Comparison of ENCODE assay signal across 9 cellular contexts in genomic region chr19:35029737-35030256, GRCh38. TPM values are rescaled to one million over a fixed set of nuclear protein-coding genes. Genes with fewer than 3 reads are reported as not detected.
DNase-seq lines count a peak whose midpoint lies in the region; ATAC-seq and TF ChIP-seq lines count a peak whose summit lies in the region.
"Had no signal": no experiment of that assay in that cellular context is flagged by ENCODE, and none has a peak within 500 bp of the region (broad histone marks: within the 10 kb centered on the region; RNA-seq: fewer than 3 reads in every experiment).

No MANE protein-coding gene starts in this region.

- 0 out of 2 replicates have a peak, but pooled peaks cover 4% of the 10 kb centered on the region for H3K4me1 ChIP-seq in PC-3 (ENCODE audit: insufficient read depth, low read length)

- H3K27ac ChIP-seq in PC-3 (ENCODE audit: low read length) = no peak overlapping the region

- no peak for DNase-seq in Calu3
- DNase-seq in PC-3 = no peak
- DNase-seq in epithelial cell of proximal tubule (ENCODE audit: low read depth) = no peak
- DNase-seq in progenitor cell of endocrine pancreas (ENCODE audit: low spot score, unreplicated experiment) = no peak
- DNase-seq in SKM-1 (lab: John Stamatoyannopoulos, UW; ENCODE audit: unreplicated experiment) = no peak
- no peak for DNase-seq in OCI-M2 (lab: John Stamatoyannopoulos, UW; ENCODE audit: unreplicated experiment)

- peak overlapping the region; percentile 9 for H3K4me3 Mint-ChIP-seq in Calu3 (ENCODE audit: low read depth, unreplicated experiment)
- H3K4me3 Mint-ChIP-seq in progenitor cell of endocrine pancreas (ENCODE audit: low read depth) = peak overlapping the region; percentile 21

- peak overlapping the region; percentile 48; the same call in 1 of the 2 replicates for H2AFZ ChIP-seq in PC-3 (ENCODE audit: low read length)

- no peaks in the 10 kb centered on the region for H3K9me2 ChIP-seq in PC-3 (replicated peaks; ENCODE audit: low read length)

- peaks cover 38% of the 10 kb centered on the region for H3K36me3 Mint-ChIP-seq in Calu3 (ENCODE audit: insufficient read depth, unreplicated experiment)
- peaks cover 11% of the 10 kb centered on the region for H3K36me3 Mint-ChIP-seq in progenitor cell of endocrine pancreas (ENCODE audit: insufficient read depth)

- no peak overlapping the region for H3K9ac ChIP-seq in PC-3 (ENCODE audit: low read length)

- peaks cover 42% of the 10 kb centered on the region for H3K27me3 Mint-ChIP-seq in Calu3 (ENCODE audit: unreplicated experiment)
- H3K27me3 Mint-ChIP-seq in progenitor cell of endocrine pancreas = peaks cover 44% of the 10 kb centered on the region

- BruUV-seq in Calu3 (replicated peaks; lab: Mats Ljungman, UMichigan) = no TSS peak
- no TSS peak for BruUV-seq in PC-3 (replicated peaks; lab: Mats Ljungman, UMichigan)

- peaks cover 10% of the 10 kb centered on the region for H3K4me1 Mint-ChIP-seq in Calu3 (ENCODE audit: low read depth, unreplicated experiment)
- peaks cover 6% of the 10 kb centered on the region for H3K4me1 Mint-ChIP-seq in progenitor cell of endocrine pancreas (ENCODE audit: low read depth)

- H3K9me3 ChIP-seq in PC-3 (ENCODE audit: low read length) = no peaks in the 10 kb centered on the region

- peaks cover 3% of the 10 kb centered on the region; the same call in 1 of the 2 replicates for H3K36me3 ChIP-seq in PC-3 (ENCODE audit: low read depth, low read length)

- H3F3A ChIP-seq in PC-3 (ENCODE audit: low read length, unreplicated experiment) = no peaks in the 10 kb centered on the region

- no peaks in the 10 kb centered on the region for H3K27me3 ChIP-seq in PC-3 (ENCODE audit: low read length)

- no peak for TF ChIP-seq CTCF in Calu3 (IDR thresholded peaks at IDR 0.05; ENCODE audit: unreplicated experiment)
- no peak for TF ChIP-seq CTCF in PC-3 (conservative IDR thresholded peaks at IDR 0.05; ENCODE audit: low read depth, low read length)
- TF ChIP-seq CTCF in epithelial cell of proximal tubule (conservative IDR thresholded peaks at IDR 0.05; ENCODE audit: low read depth, low read length) = no peak
- TF ChIP-seq CTCF in progenitor cell of endocrine pancreas (IDR thresholded peaks at IDR 0.05; ENCODE audit: unreplicated experiment) = no peak

- intact Hi-C loops in Calu3 (cut with micrococcal nuclease; ENCODE audit: unreplicated experiment) (no loop called here), PC-3 (cut with micrococcal nuclease) (no loop called here)

- H3K27ac Mint-ChIP-seq in Calu3 (ENCODE audit: unreplicated experiment) (no peak overlapping the region), progenitor cell of endocrine pancreas (no peak overlapping the region)

- ATAC-seq in PC-3 = no peak
- ATAC-seq in HG02884 (IDR thresholded peaks at IDR 0.05; ENCODE audit: unreplicated experiment) = no peak
- ATAC-seq in GM21786 (IDR thresholded peaks at IDR 0.05; ENCODE audit: unreplicated experiment) = no peak

- H3K79me2 ChIP-seq in PC-3 (ENCODE audit: low read length) = no peaks in the 10 kb centered on the region

- no peaks in the 10 kb centered on the region for H4K20me1 ChIP-seq in PC-3 (ENCODE audit: low read length)

- CTCF ChIA-PET in Calu3 (lab: Charles Lee) = no interaction called here
- CTCF ChIA-PET in PC-3 (lab: Charles Lee) = no interaction called here

- no peaks in the 10 kb centered on the region for H3K9me3 Mint-ChIP-seq in Calu3 (ENCODE audit: low read depth, unreplicated experiment)
- H3K9me3 Mint-ChIP-seq in progenitor cell of endocrine pancreas (ENCODE audit: low read depth) = no peaks in the 10 kb centered on the region

- H3K4me3 ChIP-seq in PC-3 (ENCODE audit: low read length) (peak overlapping the region; percentile 61), epithelial cell of proximal tubule (ENCODE audit: low read depth, low read length) (peak overlapping the region; percentile 58)

- H3K4me2 ChIP-seq in PC-3 (ENCODE audit: low read length) = peak overlapping the region; percentile 84

- POLR2A ChIA-PET in PC-3 (lab: Charles Lee; ENCODE audit: unreplicated experiment) = no interaction called here

RNA-seq across cellular contexts. Expression of gene SCN1B, which starts 0.5 kb away (rescaled TPM):
- total RNA-seq in Calu3 (2022) (1.4 and 2.1 TPM in 2 replicates), PC-3 (2014; rRNA removed) (1.7 TPM in 2 replicates), epithelial cell of proximal tubule (1.3 and 1.5 TPM in 2 replicates), progenitor cell of endocrine pancreas (1.7 and 1.8 TPM in 2 replicates)

RNA-seq across cellular contexts. Expression of gene HPN, which starts 11.7 kb away (rescaled TPM):
- 1.4 and 2.2 TPM in 2 replicates for total RNA-seq in Calu3 (2022)
- total RNA-seq in PC-3 (2014; rRNA removed) = 0.18 TPM in 1 of 2 replicates, not detected in the other
- 2.0 TPM in 1 of 2 replicates, not detected in the other for total RNA-seq in epithelial cell of proximal tubule
- 70.5 and 71.5 TPM in 2 replicates for total RNA-seq in progenitor cell of endocrine pancreas
- total RNA-seq: RPMI7951 had no signal

RNA-seq across cellular contexts. Expression of gene GRAMD1A, which starts 29.7 kb away (rescaled TPM):
- total RNA-seq in Calu3 (2022) (114 and 126 TPM in 2 replicates), PC-3 (2014; rRNA removed) (24.8 and 32.8 TPM in 2 replicates), epithelial cell of proximal tubule (55.0 and 67.7 TPM in 2 replicates), progenitor cell of endocrine pancreas (111 and 118 TPM in 2 replicates)

Comparison
In these comparisons a context has a peak if more than half of its experiments do, and no peak if none do; other contexts are left out.
1. RNA of gene HPN, which starts 11.7 kb away (total RNA-seq): 70.5 to 71.5 TPM in progenitor cell of endocrine pancreas; 2.0 TPM in epithelial cell of proximal tubule, 1.4 to 2.2 TPM in Calu3 and 0.18 TPM in PC-3; every median in the first group is over 10 times any median in the second.